In genomic region chr12:54201001-54201794, GRCh38 we compare ENCODE assay signal across 8 cellular contexts. TPM values are rescaled to one million over a fixed set of nuclear protein-coding genes. Genes with fewer than 3 reads are reported as not detected.
DNase-seq lines count a peak whose midpoint lies in the region; ATAC-seq and TF ChIP-seq lines count a peak whose summit lies in the region.

No MANE protein-coding gene starts in this region.

- peaks cover 7% of the 10 kb centered on the region for H3K4me1 Mint-ChIP-seq in T-helper 17 cell

- H3K4me1 ChIP-seq in right cardiac atrium (ENCODE audit: control insufficient read depth, insufficient read depth, low read length) = no peaks in the 10 kb centered on the region
- peaks cover 0 to 27% (median 6%) of the 10 kb centered on the region in 6 donors for H3K4me1 ChIP-seq in spleen

- TF ChIP-seq CTCF in spleen (IDR thresholded peaks at IDR 0.05 in 8 of 11, conservative IDR thresholded peaks at IDR 0.05 in 3 of 11) = peak; percentile 90 to 98 (median 96)

- intact Hi-C loops in right cardiac atrium (cut with DNase I) (loop anchor here (2.0 to 5.0 kb wide), 3 partner anchors 192 to 194 kb away; partner anchors contain the start of gene HOXC8 (in 2 of the 4)), spleen (cut with DNase I; ENCODE audit: low total_unique reads) (loop anchor here (5.0 kb wide), 1 partner anchor 199 kb away; the partner anchor contains the start of gene HOXC9)

- WGBS in right cardiac atrium = 21% methylated on average over 8 of the region's 8 CpGs
- 18 to 27% (median 21%) methylated on average over 6 to 8 of the region's 8 CpGs for WGBS in spleen, 5 donors

- no peak overlapping the region for H3K4me3 Mint-ChIP-seq in T-helper 17 cell

- H3K4me3 ChIP-seq in right cardiac atrium (ENCODE audit: low read length) (no peak overlapping the region), spleen (no peak overlapping the region)

- H3K27me3 ChIP-seq in right cardiac atrium (ENCODE audit: control insufficient read depth, insufficient read depth) (no peaks in the 10 kb centered on the region), spleen (replicated peaks in 1 of 7) (peaks cover 0 to 99% (median 28%) of the 10 kb centered on the region in 7 donors)

- H3K9me3 ChIP-seq in T-helper 17 cell (ENCODE audit: control insufficient read depth, low read length, poor library complexity, severe bottlenecking) (no peaks in the 10 kb centered on the region), right cardiac atrium (ENCODE audit: control insufficient read depth, low read length) (no peaks in the 10 kb centered on the region), spleen (no peaks in the 10 kb centered on the region)

- H3K27me3 Mint-ChIP-seq in T-helper 17 cell = peaks cover 82% of the 10 kb centered on the region

- peaks cover 9% of the 10 kb centered on the region for H3K36me3 Mint-ChIP-seq in T-helper 17 cell (ENCODE audit: low read depth)

- peak; percentile 90 for DNase-seq in AG20443 (ENCODE audit: low spot score)
- DNase-seq in NCI-H146 (lab: John Stamatoyannopoulos, UW) = peak; percentile 71
- peak; percentile 51 to 57 (median 56) for DNase-seq in T-helper 17 cell
- peak; percentile 71 for DNase-seq in amniotic epithelial cell (ENCODE audit: low read depth)
- peak; percentile 46 to 80 (median 76) for DNase-seq in right cardiac atrium
- DNase-seq in spleen = peak; percentile 88

- no peak for TF ChIP-seq POLR2A in spleen (IDR thresholded peaks at IDR 0.05)

- no peaks in the 10 kb centered on the region for H3K36me3 ChIP-seq in spleen

- H3K27ac Mint-ChIP-seq in T-helper 17 cell = no peak overlapping the region

- H3K27ac ChIP-seq in right cardiac atrium (ENCODE audit: low read length) (no peak overlapping the region), spleen (no peak overlapping the region)

- ATAC-seq in GM19452 (IDR thresholded peaks at IDR 0.05; ENCODE audit: unreplicated experiment) = peak; percentile 63
- peak; percentile 96 for ATAC-seq in T-helper 17 cell
- ATAC-seq in right cardiac atrium = peak; percentile 73 to 83
- no peak for ATAC-seq in HG03460 (IDR thresholded peaks at IDR 0.05; ENCODE audit: unreplicated experiment)

RNA-seq across cellular contexts. Expression of gene SMUG1, which starts 12.4 kb away (rescaled TPM):
- 1 to 10 TPM; 8.6 to 9.2 TPM for total RNA-seq in T-helper 17 cell
- total RNA-seq in right cardiac atrium = 10 to 100 TPM; 16.8 to 20.7 (median 18.6) TPM
- polyA plus RNA-seq in right cardiac atrium = 26.3 TPM
- 10 to 100 TPM; 20.9 to 36.3 (median 23.1) TPM for total RNA-seq in spleen
- 10 to 100 TPM; 24.0 to 42.2 (median 37.4) TPM for polyA plus RNA-seq in spleen
